ENCODE assay signal across 9 cellular contexts in the genomic region with DNA sequence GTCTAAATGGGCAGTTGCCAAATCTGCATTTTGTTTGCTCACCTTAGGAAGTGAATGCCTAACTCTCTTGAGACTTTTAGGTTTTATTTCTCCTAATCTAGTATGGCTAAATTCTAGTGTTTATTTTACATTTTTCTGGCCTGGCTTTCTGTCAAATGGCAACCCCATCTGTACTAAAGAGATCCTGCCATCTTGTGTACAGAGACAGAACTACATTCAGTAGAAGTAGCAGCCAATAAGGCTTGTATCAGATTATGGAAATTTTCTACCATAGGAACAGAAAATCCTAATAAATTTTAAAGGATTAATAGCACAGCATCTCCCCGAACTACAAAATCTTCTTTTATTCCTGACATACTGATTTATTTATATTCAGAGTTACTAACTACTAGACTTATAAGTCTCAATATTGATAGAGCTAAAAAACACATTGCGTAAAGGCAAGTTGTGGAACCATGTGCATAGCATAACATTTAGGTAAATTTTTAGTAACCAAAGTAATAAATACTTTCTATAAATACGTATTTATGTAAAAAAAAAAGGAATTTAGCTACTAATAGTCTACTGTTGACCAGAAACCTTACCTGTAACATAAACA. TPM values are rescaled to one million over a fixed set of nuclear protein-coding genes. Genes with fewer than 3 reads are reported as not detected.
DNase-seq lines count a peak whose midpoint lies in the region; ATAC-seq and TF ChIP-seq lines count a peak whose summit lies in the region.
"Had no signal": no experiment of that assay in that cellular context is flagged by ENCODE, and none has a peak within 500 bp of the region (broad histone marks: within the 10 kb centered on the region; RNA-seq: fewer than 3 reads in every experiment).

No MANE protein-coding gene starts in this region.

- POLR2A ChIA-PET in CD8-positive, alpha-beta memory T cell (lab: Charles Lee), result no interaction called here

- H3K36me3 Mint-ChIP-seq in CD8-positive, alpha-beta memory T cell, result no peaks in the 10 kb centered on the region

- H3K4me1 ChIP-seq in HAP-1 (peaks cover 14% of the 10 kb centered on the region), gastrocnemius medialis (no peaks in the 10 kb centered on the region)
- no peaks in the 10 kb centered on the region for H3K4me1 ChIP-seq in CD8-positive, alpha-beta memory T cell (ENCODE audit: insufficient read depth, low read length)

- H3K27me3 ChIP-seq in HAP-1 (ENCODE audit: low read depth) (0 out of 2 replicates have a peak, but pooled peaks cover 2% of the 10 kb centered on the region), gastrocnemius medialis (no peaks in the 10 kb centered on the region)
- no peaks in the 10 kb centered on the region for H3K27me3 ChIP-seq in CD8-positive, alpha-beta memory T cell (ENCODE audit: insufficient read depth, low read length, poor library complexity, severe bottlenecking)

- no peak overlapping the region for H3K27ac Mint-ChIP-seq in CD8-positive, alpha-beta memory T cell

- H3K4me3 ChIP-seq in HAP-1 (no peak overlapping the region), LNCaP clone FGC (ENCODE audit: low read depth, low read length) (no peak overlapping the region), gastrocnemius medialis (no peak overlapping the region)
- no peak overlapping the region for H3K4me3 ChIP-seq in CD8-positive, alpha-beta memory T cell (ENCODE audit: low read length)

- no peak overlapping the region for H3K4me3 Mint-ChIP-seq in CD8-positive, alpha-beta memory T cell
- H3K4me3 Mint-ChIP-seq: central memory CD8-positive, alpha-beta T cell had no signal

- intact Hi-C loops in gastrocnemius medialis (cut with DNase I; ENCODE audit: low total_unique reads), result loop anchor here (2.0 to 10.0 kb wide), 3 partner anchors 64 to 1189 kb away; no protein-coding TSS in a partner anchor

- H3K9me3 Mint-ChIP-seq in CD8-positive, alpha-beta memory T cell, result no peaks in the 10 kb centered on the region
- H3K9me3 Mint-ChIP-seq: central memory CD8-positive, alpha-beta T cell had no signal

- H3K36me3 ChIP-seq in HAP-1 (replicated peaks) (no peaks in the 10 kb centered on the region), gastrocnemius medialis (no peaks in the 10 kb centered on the region)
- H3K36me3 ChIP-seq in CD8-positive, alpha-beta memory T cell (ENCODE audit: insufficient read depth, low read length), result no peaks in the 10 kb centered on the region

- CTCF ChIA-PET in CD8-positive, alpha-beta memory T cell (lab: Charles Lee), result interaction anchor here (0.5 kb wide), 1 partner anchor 627 kb away, joined by 4 read pairs; no protein-coding TSS in a partner anchor

- in situ Hi-C loops in HAP-1 (cut with MboI; ENCODE audit: low sequenced_read_pairs), result loop anchor here (25.0 kb wide), 2 partner anchors 956 to 1181 kb away; no protein-coding TSS in a partner anchor
- in situ Hi-C loops in gastrocnemius medialis (cut with MboI; ENCODE audit: low sequenced_read_pairs in 4 of 4), result loop anchor here in 3 of 4 donors (10.0 kb wide), 3 partner anchors 61 to 369 kb away; no protein-coding TSS in a partner anchor

- no peak for TF ChIP-seq POLR2A in gastrocnemius medialis (IDR thresholded peaks at IDR 0.05)

- H3K27ac ChIP-seq in gastrocnemius medialis, result no peak overlapping the region
- H3K27ac ChIP-seq in CD8-positive, alpha-beta memory T cell (ENCODE audit: low read depth, low read length), result no peak overlapping the region

- peaks cover 2 to 3% of the 10 kb centered on the region in 2 donors for H3K27me3 Mint-ChIP-seq in CD8-positive, alpha-beta memory T cell
- H3K27me3 Mint-ChIP-seq: central memory CD8-positive, alpha-beta T cell had no signal

- H3K9me3 ChIP-seq in HAP-1, result no peaks in the 10 kb centered on the region
- H3K9me3 ChIP-seq in gastrocnemius medialis, result no peaks in the 10 kb centered on the region
- no peaks in the 10 kb centered on the region for H3K9me3 ChIP-seq in CD8-positive, alpha-beta memory T cell (ENCODE audit: low read length)

- H3K4me1 Mint-ChIP-seq in CD8-positive, alpha-beta memory T cell, result peaks cover 0 to 8% (median 0%) of the 10 kb centered on the region in 3 donors
- H3K4me1 Mint-ChIP-seq: central memory CD8-positive, alpha-beta T cell had no signal

- peak; percentile 68 for TF ChIP-seq CTCF in LNCaP clone FGC (IDR thresholded peaks at IDR 0.05; ENCODE audit: control insufficient read depth, extremely low read depth, insufficient read depth)
- TF ChIP-seq CTCF in gastrocnemius medialis (IDR thresholded peaks at IDR 0.05 in 4 of 5, conservative IDR thresholded peaks at IDR 0.05 in 1 of 5), result peak; percentile 28 to 73 (median 48)

- peak; percentile 25 for DNase-seq in NCI-H510A treated with DMSO at 0.1 percent for 48 hours (lab: John Stamatoyannopoulos, UW)
- no peak for DNase-seq in NCI-H510A (lab: John Stamatoyannopoulos, UW)
- peak; percentile 12 to 60 for DNase-seq in HAP-1 (ENCODE audit: low spot score in 2 of 2)
- DNase-seq in LNCaP clone FGC (ENCODE audit: low read depth), result peak; percentile 40
- peak; percentile 0 to 18 for DNase-seq in SW 1271 (lab: John Stamatoyannopoulos, UW)
- peak; percentile 5 for DNase-seq in germinal center (ENCODE audit: low spot score)
- DNase-seq in gastrocnemius medialis, result no peak
- DNase-seq in CD8-positive, alpha-beta memory T cell, result no peak

- ATAC-seq in gastrocnemius medialis, result peak in 1 of 2 donors; percentile 62

RNA-seq across cellular contexts. Expression of a gene that starts 45.5 kb away (rescaled TPM):
- total RNA-seq in gastrocnemius medialis, result 1 to 10 TPM in 3 of 4 donors, under 1 TPM in 1; 0.51 to 2.9 (median 2.3) TPM
- total RNA-seq in CD8-positive, alpha-beta memory T cell, result under 1 TPM in 1 of 2 experiments, not detected in 1; 0.07 TPM
- not detected for polyA plus RNA-seq in CD8-positive, alpha-beta memory T cell

Comparison
In these comparisons a context has a peak if more than half of its experiments do, and no peak if none do; other contexts are left out.
1. DNase-seq: peak in NCI-H510A treated with DMSO at 0.1 percent for 48 hours (single experiment), HAP-1 (2 of 2), LNCaP clone FGC (single experiment), SW 1271 (2 of 2) and germinal center (single experiment); none in NCI-H510A (single experiment), gastrocnemius medialis (0 of 2) and CD8-positive, alpha-beta memory T cell (0 of 5).